Comparison of ENCODE assay signal across 14 cellular contexts in the genomic region with DNA sequence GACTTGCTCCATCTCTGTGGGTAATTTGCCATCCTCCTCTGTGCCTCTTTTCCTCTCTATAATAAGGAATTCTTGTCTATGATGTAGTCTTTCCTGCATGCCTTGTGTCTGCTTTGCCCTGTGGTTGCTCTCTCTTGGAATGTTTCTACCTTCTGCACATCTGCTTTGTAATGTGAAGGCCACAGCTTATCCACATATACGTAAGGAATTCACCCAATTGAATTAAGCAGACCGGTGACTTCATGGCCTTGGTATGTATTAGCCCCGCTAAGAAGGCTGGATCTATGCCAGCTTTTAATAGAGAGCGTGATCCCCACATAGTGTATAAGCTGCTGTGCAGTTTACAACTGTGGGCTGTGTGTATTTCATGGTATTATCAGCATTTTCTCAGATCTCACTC.
A peak's percentile ranks its signal among the peaks of the same experiment; 100 is the strongest.
DNase-seq lines count a peak whose midpoint lies in the region; ATAC-seq, FAIRE-seq and TF ChIP-seq lines count a peak whose summit lies in the region.
"Had no signal": no experiment of that assay in that cellular context is flagged by ENCODE, and none has a peak within 500 bp of the region (broad histone marks: within the 10 kb centered on the region; RNA-seq: fewer than 3 reads in every experiment).

No MANE protein-coding gene starts in this region.

- no peaks in the 10 kb centered on the region for H3K27me3 Mint-ChIP-seq in osteocyte (ENCODE audit: unreplicated experiment)
- H3K27me3 Mint-ChIP-seq: B cell had no signal

- TF ChIP-seq RAD21 in HepG2 (CRISPR knock-in tag; IDR thresholded peaks at IDR 0.05): no peak

- H3K4me3 ChIP-seq in HepG2 (replicated peaks in 1 of 3; ENCODE audit: insufficient read depth in 1 of 3, low read depth in 2 of 3, low read length in 3 of 3): no peak overlapping the region
- H3K4me3 ChIP-seq in right lobe of liver: no peak overlapping the region
- peak overlapping the region; percentile 1; the same call in 1 of the 2 replicates for H3K4me3 ChIP-seq in SK-N-MC
- H3K4me3 ChIP-seq in fibroblast of the aortic adventitia (ENCODE audit: low read depth, low read length): no peak overlapping the region
- H3K4me3 ChIP-seq: left lung, ovary, testis had no signal

- no peak for ATAC-seq in HepG2
- ATAC-seq in right lobe of liver: no peak
- ATAC-seq in GM18868 (IDR thresholded peaks at IDR 0.05; ENCODE audit: unreplicated experiment): no peak
- ATAC-seq: left lung had no signal

- POLR2A ChIA-PET in HepG2 (lab: Yijun Ruan, JAX): no interaction called here

- BruUV-seq in HepG2 (replicated peaks; lab: Mats Ljungman, UMichigan): no TSS peak

- in situ Hi-C loops in HepG2 (cut with HindIII; ENCODE audit: extremely low pct_ligation_motif_present, low pct_unique_long_range_greater_than_20kb): no loop called here

- H3K36me3 Mint-ChIP-seq in osteocyte (ENCODE audit: unreplicated experiment): no peaks in the 10 kb centered on the region

- intact Hi-C loops in HepG2 (cut with micrococcal nuclease; ENCODE audit: unreplicated experiment) (no loop called here), right lobe of liver (cut with DNase I) (no loop called here)

- 19% methylated on average over 4 of the region's 4 CpGs for WGBS in HepG2 (ENCODE audit: low lambda C conversion rate)
- 60% methylated on average over 3 of the region's 4 CpGs for WGBS in right lobe of liver (ENCODE audit: insufficient coverage, low coverage, low lambda C conversion rate, missing lambda C conversion rate)

- H4K20me1 ChIP-seq in HepG2 (ENCODE audit: insufficient read depth, low read length): no peaks in the 10 kb centered on the region

- peaks cover 8% of the 10 kb centered on the region for H3K4me1 Mint-ChIP-seq in osteocyte (ENCODE audit: unreplicated experiment)
- H3K4me1 Mint-ChIP-seq: B cell had no signal

- FAIRE-seq in HepG2 (lab: Jason Lieb, UNC): no peak
- peak; percentile 92 for FAIRE-seq in urothelium cell line (lab: Jason Lieb, UNC)
- no peak for FAIRE-seq in GM12891 (lab: Jason Lieb, UNC)

- no peak overlapping the region for H3K4me2 ChIP-seq in HepG2 (ENCODE audit: low read depth, low read length)

- H3K4me1 ChIP-seq in HepG2 (ENCODE audit: insufficient read depth, low read length): no peaks in the 10 kb centered on the region
- no peaks in the 10 kb centered on the region for H3K4me1 ChIP-seq in right lobe of liver
- H3K4me1 ChIP-seq: left lung, testis had no signal

- H3K9me3 ChIP-seq in HepG2 (ENCODE audit: low read length) (no peaks in the 10 kb centered on the region), right lobe of liver (no peaks in the 10 kb centered on the region), SK-N-MC (ENCODE audit: low read depth, low read length) (no peaks in the 10 kb centered on the region)
- H3K9me3 ChIP-seq: left lung, ovary, testis had no signal

- H3K27ac ChIP-seq in HepG2 (ENCODE audit: extremely low read length, insufficient read depth, low read length) (no peak overlapping the region), right lobe of liver (no peak overlapping the region), SK-N-MC (peak overlapping the region; percentile 99)
- H3K27ac ChIP-seq: left lung, ovary, testis had no signal

- no peaks in the 10 kb centered on the region for H3K79me2 ChIP-seq in HepG2 (ENCODE audit: insufficient read depth, low read length)

- no peaks in the 10 kb centered on the region for H3K9me3 Mint-ChIP-seq in osteocyte (ENCODE audit: unreplicated experiment)

- no peak for TF ChIP-seq CTCF in HepG2 (CRISPR knock-in tag; IDR thresholded peaks at IDR 0.05)
- TF ChIP-seq CTCF in right lobe of liver (IDR thresholded peaks at IDR 0.05): no peak
- TF ChIP-seq CTCF in fibroblast of the aortic adventitia (IDR thresholded peaks at IDR 0.05; ENCODE audit: insufficient read depth, low read length): no peak
- TF ChIP-seq CTCF in osteocyte (IDR thresholded peaks at IDR 0.05): no peak

- no peak for TF ChIP-seq POLR2A in HepG2 (IDR thresholded peaks at IDR 0.05; ENCODE audit: insufficient read depth in 1 of 2, low read depth in 2 of 2, low read length in 2 of 2)
- no peak for TF ChIP-seq POLR2A in right lobe of liver (IDR thresholded peaks at IDR 0.05)
- no peak for TF ChIP-seq POLR2A in GM12891 (IDR thresholded peaks at IDR 0.05; ENCODE audit: low read depth, low read length)

- TF ChIP-seq EP300 in HepG2 (IDR thresholded peaks at IDR 0.05; ENCODE audit: low read depth in 2 of 2, low read length in 2 of 2) (no peak), HepG2 (CRISPR knock-in tag; IDR thresholded peaks at IDR 0.05; ENCODE audit: borderline replicate concordance) (no peak)

- no peak overlapping the region for H3K4me3 Mint-ChIP-seq in osteocyte (ENCODE audit: unreplicated experiment)
- H3K4me3 Mint-ChIP-seq: B cell had no signal

- H2AFZ ChIP-seq in HepG2 (ENCODE audit: low read length): no peak overlapping the region

- H3K27ac Mint-ChIP-seq in osteocyte (ENCODE audit: unreplicated experiment): no peak overlapping the region
- H3K27ac Mint-ChIP-seq: B cell had no signal

- peak; percentile 5 for DNase-seq in HepG2 (ENCODE audit: low spot score)
- DNase-seq in right lobe of liver: no peak
- DNase-seq in SK-N-MC (ENCODE audit: low read depth, low spot score): peak; percentile 83
- peak; percentile 59 for DNase-seq in fibroblast of the aortic adventitia (ENCODE audit: low read depth)
- DNase-seq in urothelium cell line (ENCODE audit: low spot score): peak; percentile 77
- no peak for DNase-seq in osteocyte (ENCODE audit: extremely low spot score, unreplicated experiment)
- no peak for DNase-seq in GM12891 (ENCODE audit: insufficient read length, low spot score)
- DNase-seq: activated naive CD4-positive, alpha-beta T cell treated with Interleukin-2 at 50 U/mL for 16 hours; left lung; NCI-H1930; ovary; testis had no signal

- H3K27me3 ChIP-seq in HepG2 (ENCODE audit: control insufficient read depth in 1 of 2, insufficient read depth in 2 of 2, low read length in 2 of 2): no peaks in the 10 kb centered on the region
- H3K27me3 ChIP-seq in right lobe of liver: no peaks in the 10 kb centered on the region
- H3K27me3 ChIP-seq: left lung, ovary, testis had no signal

- H3K36me3 ChIP-seq in HepG2 (replicated peaks in 1 of 2; ENCODE audit: control insufficient read depth in 1 of 2, insufficient read depth in 2 of 2, low read length in 2 of 2) (no peaks in the 10 kb centered on the region), right lobe of liver (no peaks in the 10 kb centered on the region), SK-N-MC (ENCODE audit: insufficient read depth, low read length) (no peaks in the 10 kb centered on the region)
- H3K36me3 ChIP-seq: left lung, ovary had no signal

- H3K9ac ChIP-seq in HepG2 (ENCODE audit: insufficient read depth, low read depth, low read length) (no peak overlapping the region), SK-N-MC (ENCODE audit: insufficient read length) (peak overlapping the region; percentile 13)

- CTCF ChIA-PET in HepG2 (lab: Yijun Ruan, JAX; ENCODE audit: low intra/inter-chr PET ratio, low total read pairs): no interaction called here

TF ChIP-seq in GM12891, 5 proteins besides CTCF, POLR2A, EP300 and RAD21:
- no peak for TF ChIP-seq SPI1 (IDR thresholded peaks at IDR 0.05; ENCODE audit: low read depth, low read length)
- TF ChIP-seq PAX5 (IDR thresholded peaks at IDR 0.05; ENCODE audit: insufficient read depth, low read length, severe bottlenecking): no peak
- no peak for TF ChIP-seq POU2F2 (IDR thresholded peaks at IDR 0.05; ENCODE audit: low read depth, low read length)
- no peak for TF ChIP-seq TAF1 (IDR thresholded peaks at IDR 0.05; ENCODE audit: low read depth, low read length)
- no peak for TF ChIP-seq POLR2AphosphoS5 (IDR thresholded peaks at IDR 0.05; ENCODE audit: low read depth, low read length)

Comparison
In these comparisons a context has a peak if more than half of its experiments do, and no peak if none do; other contexts are left out.
1. DNase-seq: peak in HepG2 (single experiment), SK-N-MC (single experiment), fibroblast of the aortic adventitia (single experiment) and urothelium cell line (single experiment); none in right lobe of liver (0 of 3), osteocyte (single experiment) and GM12891 (single experiment).